Comparison of ENCODE assay signal across 8 cellular contexts in the genomic region with DNA sequence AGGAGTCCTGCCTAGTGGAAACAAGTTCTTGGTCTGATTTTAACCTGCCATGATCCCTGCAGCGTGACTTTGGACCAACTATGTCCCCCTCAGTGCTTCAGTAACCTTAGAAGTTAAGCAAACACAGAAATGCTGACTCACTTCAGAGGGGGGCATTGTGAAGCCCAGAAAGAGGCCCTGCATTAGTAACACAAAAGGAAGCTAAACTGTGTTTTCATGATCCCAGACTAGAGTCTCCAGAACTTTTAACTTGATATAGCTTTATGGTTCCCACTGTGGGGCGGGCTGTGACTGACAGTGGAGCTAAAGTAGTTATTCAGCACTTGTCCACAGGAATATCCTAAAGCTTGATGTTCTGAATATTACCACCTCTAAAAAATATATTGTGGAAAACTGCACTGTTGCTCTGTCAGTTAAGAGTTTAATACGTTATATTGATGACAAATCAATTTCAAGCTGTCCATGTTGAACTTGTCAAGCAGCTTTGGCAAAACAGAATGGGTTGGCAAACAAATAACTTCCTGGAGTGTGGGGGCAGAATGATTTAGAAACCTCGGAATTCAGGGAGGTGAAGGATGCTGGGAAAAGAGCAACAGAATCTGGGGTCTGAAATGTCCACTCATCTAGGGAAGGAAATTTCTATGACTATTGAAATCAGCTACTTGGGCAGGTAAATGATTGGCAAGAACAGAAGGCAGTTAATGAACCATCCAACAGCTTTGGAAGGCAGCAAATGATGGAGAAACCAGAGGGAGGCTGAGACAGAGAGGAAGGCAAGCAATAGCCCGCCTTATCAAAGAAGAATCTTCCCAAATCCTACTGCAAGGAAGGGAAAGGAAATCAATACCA.
DNase-seq lines count a peak whose midpoint lies in the region; ATAC-seq, FAIRE-seq and TF ChIP-seq lines count a peak whose summit lies in the region.

No MANE protein-coding gene starts in this region.

- H3K27ac ChIP-seq in HEK293 (ENCODE audit: extremely low read depth, low read depth, low read length) (no peak overlapping the region), heart right ventricle (peak overlapping the region in 2 of 10 donors; percentile 16 to 36)

- peaks cover 5% of the 10 kb centered on the region for H3K4me1 ChIP-seq in HEK293 (ENCODE audit: control insufficient read depth, insufficient read depth, low read length)
- peaks cover 0 to 19% (median 7%) of the 10 kb centered on the region in 9 donors for H3K4me1 ChIP-seq in heart right ventricle
- H3K4me1 ChIP-seq in skeletal muscle satellite cell (ENCODE audit: control insufficient read depth, insufficient read depth, low read length), result peaks cover 28% of the 10 kb centered on the region

- H3K27me3 ChIP-seq in heart right ventricle (no peaks in the 10 kb centered on the region), skeletal muscle satellite cell (ENCODE audit: control insufficient read depth, insufficient read depth, low read length) (no peaks in the 10 kb centered on the region)

- WGBS in heart right ventricle, 2 donors, result 49 to 56% methylated on average over 5 of the region's 5 CpGs

- FAIRE-seq in RCC 7860 (lab: Jason Lieb, UNC), result peak; percentile 95

- H3K27ac Mint-ChIP-seq in activated CD4-positive, alpha-beta T cell treated with anti-CD3 and anti-CD28 coated beads, Interleukin-2, amount 10 ng/mL, durations not matched to agents 24 days and 14 days, result no peak overlapping the region

- intact Hi-C loops in heart right ventricle (cut with DNase I), result no loop called here
- intact Hi-C loops in activated CD4-positive, alpha-beta T cell treated with anti-CD3 and anti-CD28 coated beads, Interleukin-2, amount 10 ng/mL, durations not matched to agents 24 days and 14 days (cut with micrococcal nuclease), result no loop called here

- peak; percentile 86 for DNase-seq in RCC 7860 (ENCODE audit: low spot score)
- DNase-seq in heart right ventricle, result no peak
- DNase-seq in activated CD4-positive, alpha-beta T cell treated with anti-CD3 and anti-CD28 coated beads for 1 hour, result no peak
- no peak for DNase-seq in NCI-H524 treated with DMSO at 0.1 percent for 48 hours (lab: John Stamatoyannopoulos, UW)
- no peak for DNase-seq in activated CD4-positive, alpha-beta T cell treated with anti-CD3 and anti-CD28 coated beads, Interleukin-2, amount 10 ng/mL, durations not matched to agents 24 days and 14 days
- no peak for DNase-seq in putamen (ENCODE audit: low spot score)

- H3K36me3 Mint-ChIP-seq in activated CD4-positive, alpha-beta T cell treated with anti-CD3 and anti-CD28 coated beads, Interleukin-2, amount 10 ng/mL, durations not matched to agents 24 days and 14 days (ENCODE audit: low read depth), result no peaks in the 10 kb centered on the region

- H3K9me3 Mint-ChIP-seq in activated CD4-positive, alpha-beta T cell treated with anti-CD3 and anti-CD28 coated beads, Interleukin-2, amount 10 ng/mL, durations not matched to agents 24 days and 14 days, result no peaks in the 10 kb centered on the region

- CTCF ChIA-PET in HEK293 (lab: Yijun Ruan, JAX), result interaction anchor here (0.6 to 1.7 kb wide), 3 partner anchors 381 to 886 kb away, joined by 3 to 4 read pairs (median 3); no protein-coding TSS in a partner anchor

- H3K9ac ChIP-seq in skeletal muscle satellite cell (ENCODE audit: low read depth, low read length), result peak overlapping the region; percentile 25

- H3K4me1 Mint-ChIP-seq in activated CD4-positive, alpha-beta T cell treated with anti-CD3 and anti-CD28 coated beads, Interleukin-2, amount 10 ng/mL, durations not matched to agents 24 days and 14 days, result no peaks in the 10 kb centered on the region

- H3K4me2 ChIP-seq in skeletal muscle satellite cell (ENCODE audit: low read length), result peak overlapping the region; percentile 72

- H3K4me3 Mint-ChIP-seq in activated CD4-positive, alpha-beta T cell treated with anti-CD3 and anti-CD28 coated beads, Interleukin-2, amount 10 ng/mL, durations not matched to agents 24 days and 14 days, result no peak overlapping the region

- peaks cover 10% of the 10 kb centered on the region for H3K27me3 Mint-ChIP-seq in activated CD4-positive, alpha-beta T cell treated with anti-CD3 and anti-CD28 coated beads, Interleukin-2, amount 10 ng/mL, durations not matched to agents 24 days and 14 days

- H3K36me3 ChIP-seq in HEK293 (ENCODE audit: control insufficient read depth in 2 of 2, insufficient read depth in 1 of 2, low read length in 2 of 2), result no peaks in the 10 kb centered on the region
- H3K36me3 ChIP-seq in heart right ventricle, result no peaks in the 10 kb centered on the region
- H3K36me3 ChIP-seq in skeletal muscle satellite cell (ENCODE audit: insufficient read depth, low read length), result no peaks in the 10 kb centered on the region

- H3K4me3 ChIP-seq in HEK293 (ENCODE audit: low read depth, low read length) (no peak overlapping the region), heart right ventricle (no peak overlapping the region), skeletal muscle satellite cell (ENCODE audit: low read length) (peak overlapping the region; percentile 27)

- POLR2A ChIA-PET in HEK293 (lab: Yijun Ruan, JAX), result no interaction called here

- TF ChIP-seq CTCF in HEK293 (tag by site-specific recombination; IDR thresholded peaks at IDR 0.05) (no peak), heart right ventricle (IDR thresholded peaks at IDR 0.05) (no peak)

- peak in 7 of 8 donors; percentile 53 to 79 (median 75) for ATAC-seq in heart right ventricle

- no peaks in the 10 kb centered on the region for H3K9me3 ChIP-seq in HEK293 (ENCODE audit: control insufficient read depth, insufficient read depth, low read depth, low read length)
- no peaks in the 10 kb centered on the region for H3K9me3 ChIP-seq in heart right ventricle
- H3K9me3 ChIP-seq in skeletal muscle satellite cell (replicated peaks; ENCODE audit: low read length), result no peaks in the 10 kb centered on the region

TF ChIP-seq in HEK293, 187 proteins besides CTCF, POLR2A, EP300 and RAD21 (continues in another document):
- TF ChIP-seq, protein P1, sequence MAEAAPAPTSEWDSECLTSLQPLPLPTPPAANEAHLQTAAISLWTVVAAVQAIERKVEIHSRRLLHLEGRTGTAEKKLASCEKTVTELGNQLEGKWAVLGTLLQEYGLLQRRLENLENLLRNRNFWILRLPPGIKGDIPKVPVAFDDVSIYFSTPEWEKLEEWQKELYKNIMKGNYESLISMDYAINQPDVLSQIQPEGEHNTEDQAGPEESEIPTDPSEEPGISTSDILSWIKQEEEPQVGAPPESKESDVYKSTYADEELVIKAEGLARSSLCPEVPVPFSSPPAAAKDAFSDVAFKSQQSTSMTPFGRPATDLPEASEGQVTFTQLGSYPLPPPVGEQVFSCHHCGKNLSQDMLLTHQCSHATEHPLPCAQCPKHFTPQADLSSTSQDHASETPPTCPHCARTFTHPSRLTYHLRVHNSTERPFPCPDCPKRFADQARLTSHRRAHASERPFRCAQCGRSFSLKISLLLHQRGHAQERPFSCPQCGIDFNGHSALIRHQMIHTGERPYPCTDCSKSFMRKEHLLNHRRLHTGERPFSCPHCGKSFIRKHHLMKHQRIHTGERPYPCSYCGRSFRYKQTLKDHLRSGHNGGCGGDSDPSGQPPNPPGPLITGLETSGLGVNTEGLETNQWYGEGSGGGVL (tag by site-specific recombination; IDR thresholded peaks at IDR 0.05), result peak; percentile 37; the same call in 1 of the 2 replicates
- TF ChIP-seq ZNF707 (tag by site-specific recombination; IDR thresholded peaks at IDR 0.05) (no peak), TRIM28 (IDR thresholded peaks at IDR 0.05; ENCODE audit: borderline replicate concordance, low read length) (peak; percentile 67; the same call in 1 of the 2 replicates), MZF1 (tag by site-specific recombination; IDR thresholded peaks at IDR 0.05; ENCODE audit: borderline replicate concordance) (0 out of 2 replicates have a peak, but pooled peaks have one; percentile 21), ZNF837 (tag by site-specific recombination; IDR thresholded peaks at IDR 0.05) (no peak), SCRT2 (tag by site-specific recombination; IDR thresholded peaks at IDR 0.05) (no peak), ZIC2 (tag by site-specific recombination; IDR thresholded peaks at IDR 0.05) (peak; percentile 56), IKZF3 (tag by site-specific recombination; IDR thresholded peaks at IDR 0.05) (no peak), ZNF335 (tag by site-specific recombination; conservative IDR thresholded peaks at IDR 0.05) (peak; percentile 19; the same call in 1 of the 2 replicates), ZBTB8A (tag by site-specific recombination; IDR thresholded peaks at IDR 0.05) (peak; percentile 75), ZNF791 (tag by site-specific recombination; IDR thresholded peaks at IDR 0.05) (no peak), MYNN (tag by site-specific recombination; IDR thresholded peaks at IDR 0.05; ENCODE audit: borderline replicate concordance) (peak; percentile 96)
- TF ChIP-seq, protein P2, sequence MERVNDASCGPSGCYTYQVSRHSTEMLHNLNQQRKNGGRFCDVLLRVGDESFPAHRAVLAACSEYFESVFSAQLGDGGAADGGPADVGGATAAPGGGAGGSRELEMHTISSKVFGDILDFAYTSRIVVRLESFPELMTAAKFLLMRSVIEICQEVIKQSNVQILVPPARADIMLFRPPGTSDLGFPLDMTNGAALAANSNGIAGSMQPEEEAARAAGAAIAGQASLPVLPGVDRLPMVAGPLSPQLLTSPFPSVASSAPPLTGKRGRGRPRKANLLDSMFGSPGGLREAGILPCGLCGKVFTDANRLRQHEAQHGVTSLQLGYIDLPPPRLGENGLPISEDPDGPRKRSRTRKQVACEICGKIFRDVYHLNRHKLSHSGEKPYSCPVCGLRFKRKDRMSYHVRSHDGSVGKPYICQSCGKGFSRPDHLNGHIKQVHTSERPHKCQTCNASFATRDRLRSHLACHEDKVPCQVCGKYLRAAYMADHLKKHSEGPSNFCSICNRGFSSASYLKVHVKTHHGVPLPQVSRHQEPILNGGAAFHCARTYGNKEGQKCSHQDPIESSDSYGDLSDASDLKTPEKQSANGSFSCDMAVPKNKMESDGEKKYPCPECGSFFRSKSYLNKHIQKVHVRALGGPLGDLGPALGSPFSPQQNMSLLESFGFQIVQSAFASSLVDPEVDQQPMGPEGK (tag by site-specific recombination; IDR thresholded peaks at IDR 0.05), result 0 out of 2 replicates have a peak, but pooled peaks have one; percentile 28
- TF ChIP-seq, protein P3, sequence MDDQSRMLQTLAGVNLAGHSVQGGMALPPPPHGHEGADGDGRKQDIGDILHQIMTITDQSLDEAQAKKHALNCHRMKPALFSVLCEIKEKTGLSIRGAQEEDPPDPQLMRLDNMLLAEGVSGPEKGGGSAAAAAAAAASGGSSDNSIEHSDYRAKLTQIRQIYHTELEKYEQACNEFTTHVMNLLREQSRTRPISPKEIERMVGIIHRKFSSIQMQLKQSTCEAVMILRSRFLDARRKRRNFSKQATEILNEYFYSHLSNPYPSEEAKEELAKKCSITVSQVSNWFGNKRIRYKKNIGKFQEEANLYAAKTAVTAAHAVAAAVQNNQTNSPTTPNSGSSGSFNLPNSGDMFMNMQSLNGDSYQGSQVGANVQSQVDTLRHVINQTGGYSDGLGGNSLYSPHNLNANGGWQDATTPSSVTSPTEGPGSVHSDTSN (CRISPR knock-in tag; IDR thresholded peaks at IDR 0.05), result no peak
